Comparison of ENCODE assay signal across 11 cellular contexts in the genomic region with DNA sequence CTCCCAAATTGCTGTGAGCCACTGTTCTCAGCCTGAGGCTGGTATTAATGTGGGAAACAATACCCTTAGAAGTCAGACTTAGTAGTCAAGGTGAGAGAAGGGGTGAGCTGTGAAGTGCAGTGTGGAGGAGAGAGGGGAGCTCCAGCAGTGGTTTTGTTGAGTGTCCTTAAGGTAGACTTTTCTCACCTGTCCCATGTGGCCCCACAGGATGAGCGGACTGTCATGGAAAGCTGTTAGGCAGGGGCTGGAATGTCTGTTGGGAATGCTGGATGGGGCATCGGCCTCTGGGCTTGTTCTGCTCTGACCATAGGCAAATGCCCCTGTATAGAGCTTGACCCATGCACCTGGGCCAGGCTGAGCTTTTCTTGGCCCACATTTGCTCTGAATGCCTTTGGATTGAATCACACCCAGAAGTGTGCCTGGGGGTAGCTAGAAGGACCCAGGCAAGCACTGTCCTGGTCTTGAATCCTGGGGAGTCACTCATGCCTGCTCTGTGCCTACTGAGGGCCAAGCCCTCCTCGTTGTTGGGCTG. TPM values are rescaled to one million over a fixed set of nuclear protein-coding genes. Genes with fewer than 3 reads are reported as not detected.
DNase-seq lines count a peak whose midpoint lies in the region; ATAC-seq, FAIRE-seq and TF ChIP-seq lines count a peak whose summit lies in the region.
"Had no signal": no experiment of that assay in that cellular context is flagged by ENCODE, and none has a peak within 500 bp of the region (broad histone marks: within the 10 kb centered on the region; RNA-seq: fewer than 3 reads in every experiment).

No MANE protein-coding gene starts in this region.

- H3K27ac ChIP-seq in HepG2 (ENCODE audit: extremely low read length, insufficient read depth, low read length) (peak overlapping the region; percentile 90), thyroid gland (peak overlapping the region in 2 of 3 donors; percentile 86 to 94), prostate gland (no peak overlapping the region)

- H3K4me3 Mint-ChIP-seq in activated naive CD8-positive, alpha-beta T cell treated with anti-CD3 and anti-CD28 coated beads, Interleukin-2, amount 10 ng/mL, durations not matched to agents 7 days and 5 days = peak overlapping the region; percentile 14

- no peak for ATAC-seq in activated naive CD8-positive, alpha-beta T cell treated with anti-CD3 and anti-CD28 coated beads, Interleukin-2, amount 10 ng/mL, durations not matched to agents 7 days and 5 days (ENCODE audit: low read depth)
- no peak for ATAC-seq in HepG2

- H3K36me3 ChIP-seq in HepG2 (replicated peaks in 1 of 2; ENCODE audit: control insufficient read depth in 1 of 2, insufficient read depth in 2 of 2, low read length in 2 of 2) (peaks cover 0 to 2% of the 10 kb centered on the region in 2 experiments; a peak in 2 of 5 replicates), thyroid gland (no peaks in the 10 kb centered on the region), prostate gland (no peaks in the 10 kb centered on the region)

- H3K4me1 ChIP-seq in HepG2 (ENCODE audit: insufficient read depth, low read length) (peaks cover 100% of the 10 kb centered on the region), thyroid gland (peaks cover 80 to 98% of the 10 kb centered on the region in 2 donors), prostate gland (replicated peaks) (peaks cover 34% of the 10 kb centered on the region)

- H3K27me3 Mint-ChIP-seq in activated naive CD8-positive, alpha-beta T cell treated with anti-CD3 and anti-CD28 coated beads, Interleukin-2, amount 10 ng/mL, durations not matched to agents 7 days and 5 days = no peaks in the 10 kb centered on the region

- TF ChIP-seq EP300 in HepG2 (IDR thresholded peaks at IDR 0.05; ENCODE audit: low read depth in 2 of 2, low read length in 2 of 2) = no peak
- TF ChIP-seq EP300 in HepG2 (CRISPR knock-in tag; IDR thresholded peaks at IDR 0.05; ENCODE audit: borderline replicate concordance) = no peak

- 0 out of 2 replicates have a peak, but pooled peaks cover 5% of the 10 kb centered on the region for H4K20me1 ChIP-seq in HepG2 (ENCODE audit: insufficient read depth, low read length)

- DNase-seq in activated effector memory CD4-positive, alpha-beta T cell treated with anti-CD3 and anti-CD28 coated beads, Interleukin-2, amount 50 U/mL, for 16 hours = peak; percentile 57
- no peak for DNase-seq in activated effector memory CD4-positive, alpha-beta T cell treated with Interleukin-2 at 50 U/mL for 16 hours
- DNase-seq in activated naive CD8-positive, alpha-beta T cell treated with anti-CD3 and anti-CD28 coated beads, Interleukin-2, amount 10 ng/mL, durations not matched to agents 7 days and 5 days = no peak
- DNase-seq in HepG2 (ENCODE audit: low spot score) (no peak), thyroid gland (no peak), prostate gland (ENCODE audit: low spot score) (no peak), DMS 273 treated with DMSO at 0.1 percent for 48 hours (lab: John Stamatoyannopoulos, UW) (no peak)
- no peak for DNase-seq in stimulated activated CD4-positive, alpha-beta T cell treated with anti-CD3 and anti-CD28 coated beads, Interleukin-1b, Interleukin-23, amount 100 ng/mL, for 48 hours
- DNase-seq: NCI-H2171 had no signal

- no peak overlapping the region for H3K9ac ChIP-seq in HepG2 (ENCODE audit: insufficient read depth, low read depth, low read length)

- no TSS peak for BruUV-seq in HepG2 (replicated peaks; lab: Mats Ljungman, UMichigan)

- intact Hi-C loops in HepG2 (cut with micrococcal nuclease; ENCODE audit: unreplicated experiment) (no loop called here), thyroid gland (cut with DNase I) (loop anchor here (5.0 to 10.0 kb wide), 2 partner anchors 54 to 117 kb away; no protein-coding TSS in a partner anchor), prostate gland (cut with DNase I) (no loop called here)

- peak overlapping the region; percentile 81 for H3K27ac Mint-ChIP-seq in activated naive CD8-positive, alpha-beta T cell treated with anti-CD3 and anti-CD28 coated beads, Interleukin-2, amount 10 ng/mL, durations not matched to agents 7 days and 5 days

- FAIRE-seq in HepG2 (lab: Jason Lieb, UNC) = no peak

- H3K9me3 ChIP-seq in HepG2 (ENCODE audit: low read length) (no peaks in the 10 kb centered on the region), thyroid gland (no peaks in the 10 kb centered on the region), prostate gland (no peaks in the 10 kb centered on the region)
- H3K9me3 ChIP-seq: HAP-1 had no signal

- H3K4me3 ChIP-seq in HepG2 (replicated peaks in 1 of 3; ENCODE audit: insufficient read depth in 1 of 3, low read depth in 2 of 3, low read length in 3 of 3) (no peak overlapping the region), thyroid gland (replicated peaks in 1 of 3) (no peak overlapping the region), prostate gland (no peak overlapping the region)
- H3K4me3 ChIP-seq: HAP-1 had no signal

- H3K27me3 ChIP-seq in HepG2 (ENCODE audit: control insufficient read depth in 1 of 2, insufficient read depth in 2 of 2, low read length in 2 of 2) (no peaks in the 10 kb centered on the region), thyroid gland (no peaks in the 10 kb centered on the region), prostate gland (replicated peaks; ENCODE audit: insufficient read depth) (no peaks in the 10 kb centered on the region)

- CTCF ChIA-PET in HepG2 (lab: Yijun Ruan, JAX; ENCODE audit: low intra/inter-chr PET ratio, low total read pairs) = no interaction called here

- no peak for TF ChIP-seq RAD21 in HepG2 (CRISPR knock-in tag; IDR thresholded peaks at IDR 0.05)

- peaks cover 68% of the 10 kb centered on the region for H3K79me2 ChIP-seq in HepG2 (ENCODE audit: insufficient read depth, low read length)

- 100% methylated on average over 2 of the region's 3 CpGs for WGBS in HepG2 (ENCODE audit: low lambda C conversion rate)
- 89 to 93% methylated on average over 1 to 3 of the region's 3 CpGs for WGBS in thyroid gland, 2 donors
- 87% methylated on average over 3 of the region's 3 CpGs for WGBS in prostate gland

- in situ Hi-C loops in HepG2 (cut with HindIII; ENCODE audit: extremely low pct_ligation_motif_present, low pct_unique_long_range_greater_than_20kb) = loop anchor here (5.0 to 25.0 kb wide), 2 partner anchors 44 to 239 kb away; no protein-coding TSS in a partner anchor

- H3K36me3 Mint-ChIP-seq in activated naive CD8-positive, alpha-beta T cell treated with anti-CD3 and anti-CD28 coated beads, Interleukin-2, amount 10 ng/mL, durations not matched to agents 7 days and 5 days = peaks cover 29% of the 10 kb centered on the region

- H3K4me1 Mint-ChIP-seq in activated naive CD8-positive, alpha-beta T cell treated with anti-CD3 and anti-CD28 coated beads, Interleukin-2, amount 10 ng/mL, durations not matched to agents 7 days and 5 days = peaks cover 89% of the 10 kb centered on the region

- TF ChIP-seq POLR2A in HepG2 (IDR thresholded peaks at IDR 0.05; ENCODE audit: insufficient read depth in 1 of 2, low read depth in 2 of 2, low read length in 2 of 2) (no peak), thyroid gland (IDR thresholded peaks at IDR 0.05) (no peak), prostate gland (IDR thresholded peaks at IDR 0.05) (no peak)

- TF ChIP-seq CTCF in HepG2 (CRISPR knock-in tag; IDR thresholded peaks at IDR 0.05) (no peak), thyroid gland (IDR thresholded peaks at IDR 0.05) (no peak), prostate gland (IDR thresholded peaks at IDR 0.05) (no peak)

- peaks cover 3% of the 10 kb centered on the region for H3K9me3 Mint-ChIP-seq in activated naive CD8-positive, alpha-beta T cell treated with anti-CD3 and anti-CD28 coated beads, Interleukin-2, amount 10 ng/mL, durations not matched to agents 7 days and 5 days

- H3K4me2 ChIP-seq in HepG2 (ENCODE audit: low read depth, low read length) = no peak overlapping the region

- no peak overlapping the region for H2AFZ ChIP-seq in HepG2 (ENCODE audit: low read length)

- POLR2A ChIA-PET in activated naive CD8-positive, alpha-beta T cell treated with anti-CD3 and anti-CD28 coated beads, Interleukin-2, amount 10 ng/mL, durations not matched to agents 7 days and 5 days (lab: Charles Lee) = interaction anchor here (0.9 to 2.9 kb wide), 5 partner anchors 13 to 57 kb away, joined by 3 to 13 read pairs (median 5); no protein-coding TSS in a partner anchor
- POLR2A ChIA-PET in HepG2 (lab: Yijun Ruan, JAX) = interaction anchor here (0.9 to 3.5 kb wide), 4 partner anchors 10 to 95 kb away, joined by 3 to 19 read pairs (median 4); a partner anchor contains a TSS

RNA-seq across cellular contexts. Expression of a gene that starts 36.3 kb away (rescaled TPM):
- under 1 TPM; 0.14 to 0.22 TPM for total RNA-seq in activated naive CD8-positive, alpha-beta T cell treated with anti-CD3 and anti-CD28 coated beads, Interleukin-2, amount 10 ng/mL, durations not matched to agents 7 days and 5 days
- total RNA-seq in HepG2 (2016; rRNA removed; fragmentation: Illumina TruSeq; extraction: Trizol) = not detected in 2 replicates
- 0.09 TPM in 1 of 2 replicates, not detected in the other for total RNA-seq in HepG2 (2016; cell fraction: cytosol; rRNA removed; fragmentation: Illumina TruSeq; extraction: Trizol; ENCODE audit: low read depth)
- not detected in 2 replicates for total RNA-seq in HepG2 (2016; cell fraction: insoluble cytoplasmic fraction; rRNA removed; fragmentation: Illumina TruSeq; extraction: Trizol)
- total RNA-seq in HepG2 (2016; cell fraction: membrane; rRNA removed; fragmentation: Illumina TruSeq; extraction: Trizol) = not detected in 2 replicates
- 0.09 TPM in 1 of 2 replicates, not detected in the other for total RNA-seq in HepG2 (2016; cell fraction: nucleus; rRNA removed; fragmentation: Illumina TruSeq; extraction: Trizol)
- not detected in 2 replicates for polyA plus RNA-seq in HepG2 (2011; rRNA removed)
- polyA plus RNA-seq in HepG2 (2011; cell fraction: cytosol; rRNA removed) = not detected in 2 replicates
- 0.03 TPM in 1 of 2 replicates, not detected in the other for polyA plus RNA-seq in HepG2 (2011; cell fraction: nucleus; rRNA removed)
- not detected in 2 replicates for polyA plus RNA-seq in HepG2 (2012)
- polyA plus RNA-seq in HepG2 (2016; cell fraction: cytosol; fragmentation: Illumina TruSeq; extraction: Trizol; ENCODE audit: low read depth) = not detected in 2 replicates
- polyA plus RNA-seq in HepG2 (2016; cell fraction: insoluble cytoplasmic fraction; fragmentation: Illumina TruSeq; extraction: Trizol; ENCODE audit: low read depth) = not detected in 2 replicates
- not detected in 2 replicates for polyA plus RNA-seq in HepG2 (2016; cell fraction: membrane; fragmentation: Illumina TruSeq; extraction: Trizol; ENCODE audit: low read depth)
- polyA plus RNA-seq in HepG2 (2016; cell fraction: nucleus; fragmentation: Illumina TruSeq; extraction: Trizol; ENCODE audit: insufficient read depth, low read depth) = not detected in 2 replicates
- 0.04 and 0.12 TPM in 2 replicates for polyA minus RNA-seq in HepG2 (2011; rRNA and poly(A)+ RNA removed; ENCODE audit: low replicate concordance)
- not detected in 2 replicates for polyA minus RNA-seq in HepG2 (2011; cell fraction: cytosol; rRNA and poly(A)+ RNA removed)
- polyA minus RNA-seq in HepG2 (2011; cell fraction: nucleus; rRNA and poly(A)+ RNA removed) = not detected in 2 replicates
- 1 to 10 TPM in 2 of 4 donors, not detected in 2; 1.1 to 1.6 TPM for total RNA-seq in thyroid gland
- total RNA-seq in prostate gland = under 1 TPM in 1 of 2 donors, not detected in 1; 0.40 TPM
- polyA plus RNA-seq: BJ had no signal

RNA-seq across cellular contexts. Expression of a gene that starts 47.3 kb away (rescaled TPM):
- total RNA-seq in activated naive CD8-positive, alpha-beta T cell treated with anti-CD3 and anti-CD28 coated beads, Interleukin-2, amount 10 ng/mL, durations not matched to agents 7 days and 5 days = 100 to 1,000 TPM in 1 of 2 experiments, 10 to 100 TPM in 1; 98.8 to 112 TPM
- total RNA-seq in HepG2 (2016; rRNA removed; fragmentation: Illumina TruSeq; extraction: Trizol) (17.4 and 24.1 TPM in 2 replicates), thyroid gland (10 to 100 TPM; 61.6 to 83.4 (median 77.9) TPM), prostate gland (100 to 1,000 TPM in 1 of 2 donors, 10 to 100 TPM in 1; 69.8 to 103 TPM)
- total RNA-seq in HepG2 (2016; cell fraction: cytosol; rRNA removed; fragmentation: Illumina TruSeq; extraction: Trizol; ENCODE audit: low read depth) = 5.0 and 6.4 TPM in 2 replicates
- 16.0 and 24.8 TPM in 2 replicates for total RNA-seq in HepG2 (2016; cell fraction: insoluble cytoplasmic fraction; rRNA removed; fragmentation: Illumina TruSeq; extraction: Trizol)
- total RNA-seq in HepG2 (2016; cell fraction: membrane; rRNA removed; fragmentation: Illumina TruSeq; extraction: Trizol) = 15.7 and 18.1 TPM in 2 replicates
- 28.9 and 38.5 TPM in 2 replicates for total RNA-seq in HepG2 (2016; cell fraction: nucleus; rRNA removed; fragmentation: Illumina TruSeq; extraction: Trizol)
- polyA plus RNA-seq in HepG2 (2011; rRNA removed) = 73.8 and 80.6 TPM in 2 replicates
- polyA plus RNA-seq in HepG2 (2011; cell fraction: cytosol; rRNA removed) = 66.9 and 68.7 TPM in 2 replicates
- 64.3 and 75.0 TPM in 2 replicates for polyA plus RNA-seq in HepG2 (2011; cell fraction: nucleus; rRNA removed)
- 36.4 and 39.6 TPM in 2 replicates for polyA plus RNA-seq in HepG2 (2012)
- polyA plus RNA-seq in HepG2 (2016; cell fraction: cytosol; fragmentation: Illumina TruSeq; extraction: Trizol; ENCODE audit: low read depth) = 6.7 and 7.8 TPM in 2 replicates
- 19.6 and 25.9 TPM in 2 replicates for polyA plus RNA-seq in HepG2 (2016; cell fraction: insoluble cytoplasmic fraction; fragmentation: Illumina TruSeq; extraction: Trizol; ENCODE audit: low read depth)
- 15.4 and 16.2 TPM in 2 replicates for polyA plus RNA-seq in HepG2 (2016; cell fraction: membrane; fragmentation: Illumina TruSeq; extraction: Trizol; ENCODE audit: low read depth)
- 59.1 and 62.2 TPM in 2 replicates for polyA plus RNA-seq in HepG2 (2016; cell fraction: nucleus; fragmentation: Illumina TruSeq; extraction: Trizol; ENCODE audit: insufficient read depth, low read depth)
- 22.0 and 139 TPM in 2 replicates for polyA minus RNA-seq in HepG2 (2011; rRNA and poly(A)+ RNA removed; ENCODE audit: low replicate concordance)
- 48.1 and 54.0 TPM in 2 replicates for polyA minus RNA-seq in HepG2 (2011; cell fraction: cytosol; rRNA and poly(A)+ RNA removed)
- polyA minus RNA-seq in HepG2 (2011; cell fraction: nucleus; rRNA and poly(A)+ RNA removed) = 39.9 and 48.0 TPM in 2 replicates

Comparison
In these comparisons a context has a peak if more than half of its experiments do, and no peak if none do; other contexts are left out.
1. H3K27ac ChIP-seq: peak in HepG2 (single experiment) and thyroid gland (2 of 3); none in prostate gland (0 of 2).